Comparison of ENCODE assay signal across 2 cellular contexts in genomic region chr7:25026156-25026555, GRCh38.
TF ChIP-seq lines count a peak whose summit lies in the region.

No MANE protein-coding gene starts in this region.

TF ChIP-seq in HepG2, 621 proteins besides CTCF, POLR2A, EP300 and RAD21:
- no peak for TF ChIP-seq TRIM22 (IDR thresholded peaks at IDR 0.05)

TF ChIP-seq in WTC11, 78 proteins besides CTCF, POLR2A, EP300 and RAD21:
- TF ChIP-seq ZNF423 (CRISPR knock-in tag; IDR thresholded peaks at IDR 0.05) = peak; percentile 71
- TF ChIP-seq SMAD4 (CRISPR knock-in tag; IDR thresholded peaks at IDR 0.05) = no peak
- TF ChIP-seq HMGA2 (CRISPR knock-in tag; IDR thresholded peaks at IDR 0.05) = no peak
